ENCODE assay signal across 11 cellular contexts in genomic region chr6:31480574-31480973, GRCh38. TPM values are rescaled to one million over a fixed set of nuclear protein-coding genes. Genes with fewer than 3 reads are reported as not detected.
"Had no signal": no experiment of that assay in that cellular context is flagged by ENCODE, and none has a peak within 500 bp of the region (broad histone marks: within the 10 kb centered on the region; RNA-seq: fewer than 3 reads in every experiment).

No MANE protein-coding gene starts in this region.

- H3K9me3 ChIP-seq: HAP-1 had no signal

- ATAC-seq: HCT116, K562 had no signal

- H3K4me1 ChIP-seq: HAP-1 had no signal

- H3K4me3 ChIP-seq: GM23248, HAP-1, K562 had no signal

- H3K9ac ChIP-seq: GM23248 had no signal

- H3K27ac Mint-ChIP-seq: HFFc6 had no signal

- H3K4me3 Mint-ChIP-seq: HFFc6 had no signal

- FAIRE-seq: K562 had no signal

- H2AFZ ChIP-seq: GM23248 had no signal

- H3K9me3 Mint-ChIP-seq: HFFc6 had no signal

- H3K36me3 ChIP-seq: HAP-1 had no signal

- H3K27ac ChIP-seq: GM23248, HL-60 had no signal

- DNase-seq: GM23248, GOT3, H7, HFFc6, IMR-90 had no signal

RNA-seq across cellular contexts. Expression of gene MICB, which starts 17.4 kb away (rescaled TPM):
- total RNA-seq: HT1080 had no signal

RNA-seq across cellular contexts. Expression of gene MCCD1, which starts 48.2 kb away (rescaled TPM):
- total RNA-seq: GM23248, H4, H7, HFFc6, HT1080, IMR-90, K562 had no signal
- polyA plus RNA-seq: GM23248, IMR-90, K562 had no signal
